ENCODE assay signal across 8 cellular contexts in genomic region chr11:10878408-10879214, GRCh38. TPM values are rescaled to one million over a fixed set of nuclear protein-coding genes. Genes with fewer than 3 reads are reported as not detected.
DNase-seq lines count a peak whose midpoint lies in the region; ATAC-seq and TF ChIP-seq lines count a peak whose summit lies in the region.

No MANE protein-coding gene starts in this region.

- peaks cover 12% of the 10 kb centered on the region for H3K4me1 Mint-ChIP-seq in activated T-cell treated with anti-CD3 and anti-CD28 coated beads, Interleukin-2, amount 50 U/mL, for 24 hours (ENCODE audit: low read depth)
- H3K4me1 Mint-ChIP-seq in T-helper 17 cell (peaks cover 12% of the 10 kb centered on the region), progenitor cell of endocrine pancreas (ENCODE audit: low read depth) (no peaks in the 10 kb centered on the region)

- TF ChIP-seq CTCF in fibroblast of villous mesenchyme (IDR thresholded peaks at IDR 0.05; ENCODE audit: insufficient read depth, low read depth, low read length), result peak; percentile 93
- TF ChIP-seq CTCF in progenitor cell of endocrine pancreas (IDR thresholded peaks at IDR 0.05; ENCODE audit: unreplicated experiment), result peak; percentile 62

- intact Hi-C loops in posterior vena cava (cut with DNase I) (no loop called here), posterior cingulate gyrus (cut with DNase I) (no loop called here)

- H3K9me3 ChIP-seq in T-helper 17 cell (ENCODE audit: control insufficient read depth, low read length, poor library complexity, severe bottlenecking), result no peaks in the 10 kb centered on the region

- H3K27me3 Mint-ChIP-seq in activated T-cell treated with anti-CD3 and anti-CD28 coated beads, Interleukin-2, amount 50 U/mL, for 24 hours, result no peaks in the 10 kb centered on the region
- H3K27me3 Mint-ChIP-seq in T-helper 17 cell (no peaks in the 10 kb centered on the region), progenitor cell of endocrine pancreas (no peaks in the 10 kb centered on the region)

- H3K9me3 Mint-ChIP-seq in activated T-cell treated with anti-CD3 and anti-CD28 coated beads, Interleukin-2, amount 50 U/mL, for 24 hours, result peaks cover under 1% of the 10 kb centered on the region
- H3K9me3 Mint-ChIP-seq in progenitor cell of endocrine pancreas (ENCODE audit: low read depth), result peaks cover 2% of the 10 kb centered on the region

- peaks cover 18% of the 10 kb centered on the region for H3K36me3 Mint-ChIP-seq in activated T-cell treated with anti-CD3 and anti-CD28 coated beads, Interleukin-2, amount 50 U/mL, for 24 hours (ENCODE audit: low read depth)
- H3K36me3 Mint-ChIP-seq in T-helper 17 cell (ENCODE audit: low read depth) (peaks cover 2% of the 10 kb centered on the region), progenitor cell of endocrine pancreas (ENCODE audit: insufficient read depth) (peaks cover under 1% of the 10 kb centered on the region)

- H3K4me3 Mint-ChIP-seq in activated T-cell treated with anti-CD3 and anti-CD28 coated beads, Interleukin-2, amount 50 U/mL, for 24 hours, result no peak overlapping the region
- H3K4me3 Mint-ChIP-seq in T-helper 17 cell (no peak overlapping the region), progenitor cell of endocrine pancreas (ENCODE audit: low read depth) (no peak overlapping the region)

- peak overlapping the region; percentile 73 for H3K27ac Mint-ChIP-seq in activated T-cell treated with anti-CD3 and anti-CD28 coated beads, Interleukin-2, amount 50 U/mL, for 24 hours
- peak overlapping the region; percentile 56 for H3K27ac Mint-ChIP-seq in T-helper 17 cell
- H3K27ac Mint-ChIP-seq in progenitor cell of endocrine pancreas, result no peak overlapping the region

- H3K4me3 ChIP-seq in fibroblast of villous mesenchyme (ENCODE audit: low read depth, low read length), result no peak overlapping the region

- peak; percentile 78 for ATAC-seq in T-helper 17 cell

- peak; percentile 40 for DNase-seq in activated T-cell treated with anti-CD3 and anti-CD28 coated beads, Interleukin-2, amount 50 U/mL, for 24 hours
- DNase-seq in activated T-cell treated with anti-CD3 and anti-CD28 coated beads for 4 hours, result no peak
- DNase-seq in LoVo (ENCODE audit: low spot score), result peak; percentile 58
- no peak for DNase-seq in T-helper 17 cell
- peak; percentile 80 for DNase-seq in fibroblast of villous mesenchyme (ENCODE audit: low read depth)
- no peak for DNase-seq in progenitor cell of endocrine pancreas (ENCODE audit: low spot score, unreplicated experiment)
- no peak for DNase-seq in posterior vena cava (ENCODE audit: low spot score)
- DNase-seq in posterior cingulate gyrus, result no peak

RNA-seq across cellular contexts. Expression of gene ZBED5, which starts 20.8 kb away (rescaled TPM):
- total RNA-seq in T-helper 17 cell (10 to 100 TPM; 56.6 to 64.2 TPM), fibroblast of villous mesenchyme (22.5 and 31.1 TPM in 2 replicates), progenitor cell of endocrine pancreas (88.5 and 95.0 TPM in 2 replicates), posterior vena cava (10 to 100 TPM; 39.2 to 40.5 TPM)

Comparison
In these comparisons a context has a peak if more than half of its experiments do, and no peak if none do; other contexts are left out.
1. DNase-seq: peak in activated T-cell treated with anti-CD3 and anti-CD28 coated beads, Interleukin-2, amount 50 U/mL, for 24 hours (single experiment), LoVo (single experiment) and fibroblast of villous mesenchyme (single experiment); none in activated T-cell treated with anti-CD3 and anti-CD28 coated beads for 4 hours (single experiment), T-helper 17 cell (0 of 3), progenitor cell of endocrine pancreas (single experiment), posterior vena cava (single experiment) and posterior cingulate gyrus (0 of 10).